Comparison of ENCODE assay signal across 9 cellular contexts in the genomic region with DNA sequence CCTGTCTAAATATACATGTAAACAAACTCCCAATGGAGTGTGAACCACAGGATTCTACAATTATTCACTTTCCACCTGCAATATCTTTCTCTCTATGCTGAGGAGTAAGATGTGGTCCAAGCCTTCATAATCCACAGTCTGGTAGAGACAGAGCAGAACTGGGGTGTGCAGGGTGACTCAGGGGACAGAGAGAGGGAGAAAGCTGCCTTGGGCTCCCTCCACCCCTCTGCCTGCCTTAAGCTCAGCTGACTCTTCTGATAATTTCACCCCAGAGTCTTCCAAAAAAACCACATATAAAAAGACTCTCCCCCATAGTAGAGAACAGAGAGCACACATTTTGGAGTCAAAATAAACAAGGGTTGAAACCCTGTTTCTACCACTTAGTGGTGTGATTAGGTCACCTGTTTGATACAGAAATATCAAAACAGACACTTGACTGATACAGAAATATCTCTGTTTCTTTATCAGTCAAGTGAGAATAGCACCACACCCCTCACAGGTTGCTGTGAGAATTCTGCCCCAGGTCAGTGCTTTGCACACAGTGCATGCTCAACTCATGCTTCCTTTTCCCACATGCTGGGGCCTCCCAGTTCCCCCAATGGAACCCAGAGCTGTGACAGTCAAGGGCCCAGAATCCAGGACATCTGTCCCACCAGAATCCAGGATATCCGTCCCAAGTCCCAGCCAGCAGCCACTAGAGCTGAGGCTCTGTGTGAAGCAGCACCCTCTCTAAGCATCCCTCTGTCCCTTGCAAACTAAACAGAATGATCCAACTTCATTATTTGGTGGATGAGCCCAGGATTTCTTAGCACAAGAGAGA. TPM values are rescaled to one million over a fixed set of nuclear protein-coding genes. Genes with fewer than 3 reads are reported as not detected.
DNase-seq lines count a peak whose midpoint lies in the region; ATAC-seq and TF ChIP-seq lines count a peak whose summit lies in the region.
"Had no signal": no experiment of that assay in that cellular context is flagged by ENCODE, and none has a peak within 500 bp of the region (broad histone marks: within the 10 kb centered on the region; RNA-seq: fewer than 3 reads in every experiment).

No MANE protein-coding gene starts in this region.

- peak; percentile 24 for DNase-seq in AML-193 (lab: John Stamatoyannopoulos, UW)
- no peak for DNase-seq in colonic mucosa
- no peak for DNase-seq in HT-29 (ENCODE audit: low spot score)
- no peak for DNase-seq in kidney tubule cell (ENCODE audit: low spot score)
- DNase-seq: gastrocnemius medialis had no signal

- H3K27me3 ChIP-seq in KMS-11 (ENCODE audit: insufficient read depth, low read depth), result no peaks in the 10 kb centered on the region
- H3K27me3 ChIP-seq in colonic mucosa, result no peaks in the 10 kb centered on the region

- peak overlapping the region; percentile 72 for H3K4me2 ChIP-seq in KMS-11

- ATAC-seq in GM18907 (IDR thresholded peaks at IDR 0.05; ENCODE audit: unreplicated experiment), result peak; percentile 45
- ATAC-seq in GM19324 (IDR thresholded peaks at IDR 0.05; ENCODE audit: low FRiP score, unreplicated experiment), result no peak
- ATAC-seq in GM18909 (IDR thresholded peaks at IDR 0.05; ENCODE audit: poor library complexity, unreplicated experiment), result no peak
- ATAC-seq: gastrocnemius medialis had no signal

- intact Hi-C loops in colonic mucosa (cut with DNase I), result no loop called here

- H3K9ac ChIP-seq in KMS-11 (peak overlapping the region; percentile 20; the same call in 1 of the 2 replicates), colonic mucosa (ENCODE audit: low read depth in 2 of 2, low read length in 2 of 2) (no peak overlapping the region)

- H2AFZ ChIP-seq in KMS-11 (ENCODE audit: low read depth), result peak overlapping the region; percentile 83

- H3K27ac ChIP-seq in KMS-11, result peak overlapping the region; percentile 70
- peak overlapping the region; percentile 47 for H3K27ac ChIP-seq in colonic mucosa
- H3K27ac ChIP-seq: gastrocnemius medialis had no signal

- H3K4me1 ChIP-seq in KMS-11 (ENCODE audit: low read depth, poor library complexity, severe bottlenecking) (peaks cover 25% of the 10 kb centered on the region), colonic mucosa (no peaks in the 10 kb centered on the region)
- H3K4me1 ChIP-seq: gastrocnemius medialis had no signal

- H3K79me2 ChIP-seq in KMS-11 (ENCODE audit: insufficient read depth, low read depth), result no peaks in the 10 kb centered on the region

- no peaks in the 10 kb centered on the region for H3K36me3 ChIP-seq in KMS-11 (ENCODE audit: insufficient read depth)
- no peaks in the 10 kb centered on the region for H3K36me3 ChIP-seq in colonic mucosa
- H3K36me3 ChIP-seq: gastrocnemius medialis had no signal

- no peak overlapping the region for H3K4me3 ChIP-seq in KMS-11 (IDR thresholded peaks at IDR 0.05; ENCODE audit: insufficient read depth, low read depth, low read length)
- no peak overlapping the region for H3K4me3 ChIP-seq in colonic mucosa
- H3K4me3 ChIP-seq: gastrocnemius medialis had no signal

- no peaks in the 10 kb centered on the region for H4K20me1 ChIP-seq in KMS-11 (ENCODE audit: insufficient read depth)

- H3K9me3 ChIP-seq in colonic mucosa, result no peaks in the 10 kb centered on the region
- H3K9me3 ChIP-seq: gastrocnemius medialis had no signal

- TF ChIP-seq CTCF in KMS-11 (conservative IDR thresholded peaks at IDR 0.05; ENCODE audit: low read depth, low read length) (no peak), colonic mucosa (IDR thresholded peaks at IDR 0.05) (no peak)

RNA-seq across cellular contexts. Expression of gene TREML2, which starts 1.3 kb away (rescaled TPM):
- total RNA-seq in colonic mucosa, result under 1 TPM in 1 of 2 donors, not detected in 1; 0.11 TPM
- 3.1 and 3.3 TPM in 2 replicates for total RNA-seq in HT-29 (2014; rRNA removed; shearing (Covaris generic))

RNA-seq across cellular contexts. Expression of gene TREML4, which starts 28.5 kb away (rescaled TPM):
- total RNA-seq in colonic mucosa, result not detected
- not detected in 2 replicates for total RNA-seq in HT-29 (2014; rRNA removed; shearing (Covaris generic))
- total RNA-seq: gastrocnemius medialis had no signal

RNA-seq across cellular contexts. Expression of gene TREM2, which starts 36.7 kb away (rescaled TPM):
- total RNA-seq in colonic mucosa, result under 1 TPM in 1 of 2 donors, not detected in 1; 0.88 TPM
- not detected in 2 replicates for total RNA-seq in HT-29 (2014; rRNA removed; shearing (Covaris generic))

RNA-seq across cellular contexts. Expression of gene TREML1, which starts 45.5 kb away (rescaled TPM):
- total RNA-seq in colonic mucosa, result not detected
- total RNA-seq in HT-29 (2014; rRNA removed; shearing (Covaris generic)), result not detected in 2 replicates
- total RNA-seq: gastrocnemius medialis had no signal

Comparison
In these comparisons a context has a peak if more than half of its experiments do, and no peak if none do; other contexts are left out.
1. DNase-seq: peak in AML-193 (2 of 2); none in colonic mucosa (single experiment), HT-29 (single experiment) and kidney tubule cell (single experiment).